In the genomic region with DNA sequence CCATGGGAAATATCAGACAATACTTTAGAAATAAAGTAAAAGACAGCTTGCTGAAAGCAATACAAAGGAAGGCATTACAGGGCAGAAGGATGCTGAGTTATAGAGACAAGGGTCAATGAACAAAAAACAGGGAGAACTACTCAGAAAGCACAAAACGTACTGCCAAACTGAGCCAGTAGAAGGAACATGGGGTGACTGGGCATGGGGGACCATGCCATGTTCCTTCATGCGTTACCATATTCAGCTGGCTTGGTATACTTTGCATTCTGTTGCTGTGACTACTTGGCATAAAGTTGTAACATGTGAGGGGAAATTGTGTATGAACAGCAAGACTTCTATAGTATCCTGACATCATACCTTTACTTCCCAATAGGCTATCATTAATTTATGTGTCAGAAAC, we compare ENCODE assay signal across 27 cellular contexts.
"Had no signal": no experiment of that assay in that cellular context is flagged by ENCODE, and none has a peak within 500 bp of the region (broad histone marks: within the 10 kb centered on the region; RNA-seq: fewer than 3 reads in every experiment).

No MANE protein-coding gene starts in this region.

- H3K4me1 ChIP-seq: ascending aorta had no signal

- H3K4me3 ChIP-seq: ascending aorta, coronary artery, dorsolateral prefrontal cortex had no signal

- H3K9me3 ChIP-seq: ascending aorta had no signal

- H3K27me3 ChIP-seq: ascending aorta, brain microvascular endothelial cell, dorsolateral prefrontal cortex had no signal

- H3K27ac ChIP-seq: ascending aorta, brain microvascular endothelial cell, coronary artery, dorsolateral prefrontal cortex, WERI-Rb-1 had no signal

- H3K36me3 ChIP-seq: ascending aorta, brain microvascular endothelial cell, WERI-Rb-1 had no signal

- ATAC-seq: activated CD4-positive, CD25-positive, alpha-beta regulatory T cell treated with anti-CD3 and anti-CD28 coated beads, Interleukin-2, amount 50 U/mL, for 24 hours; activated CD8-positive, alpha-beta T cell treated with anti-CD3 and anti-CD28 coated beads for 36 hours; activated naive CD4-positive, alpha-beta T cell treated with anti-CD3 and anti-CD28 coated beads, Interleukin-2, amount 50 U/mL, for 72 hours; activated T-cell treated with anti-CD3 and anti-CD28 coated beads, Interleukin-2, amount 50 U/mL, for 4 hours; activated T-helper 17 cell treated with anti-CD3 and anti-CD28 coated beads, Interleukin-2, amount 50 U/mL, for 72 hours; esophagus mucosa; T-helper 17 cell had no signal

- DNase-seq: activated B cell treated with CpG ODN at 0.5 μM for 24 hours; activated CD4-positive, alpha-beta T cell treated with anti-CD3 and anti-CD28 coated beads for 48 hours; activated CD4-positive, alpha-beta T cell treated with anti-CD3 and anti-CD28 coated beads, Interleukin-2, amount 50 U/mL, for 1 hour; activated CD4-positive, alpha-beta T cell treated with anti-CD3 and anti-CD28 coated beads, Interleukin-2, amount 50 U/mL, for 48 hours; activated CD8-positive, alpha-beta memory T cell treated with anti-CD3 and anti-CD28 coated beads for 24 hours; activated CD8-positive, alpha-beta T cell treated with anti-CD3 and anti-CD28 coated beads for 36 hours; activated effector memory CD4-positive, alpha-beta T cell treated with Interleukin-2 at 50 U/mL for 16 hours; activated gamma-delta T cell treated with Interleukin-2 at 50 U/mL for 16 hours; activated naive CD4-positive, alpha-beta T cell treated with anti-CD3 and anti-CD28 coated beads, Interleukin-2, amount 10 ng/mL, durations not matched to agents 7 days and 5 days; activated naive CD8-positive, alpha-beta T cell treated with anti-CD3 and anti-CD28 coated beads, Interleukin-2, amount 10 ng/mL, durations not matched to agents 7 days and 5 days; activated T-cell treated with anti-CD3 and anti-CD28 coated beads, Interleukin-2, amount 50 U/mL, for 4 hours; brain microvascular endothelial cell; dorsolateral prefrontal cortex; effector memory CD4-positive, alpha-beta T cell; endodermal cell; foreskin fibroblast; glutamatergic neuron; T-helper 1 cell; T-helper 17 cell; T1000; WERI-Rb-1 had no signal
